Comparison of ENCODE assay signal across 2 cellular contexts in genomic region chr5:39423331-39423751, GRCh38.
TF ChIP-seq lines count a peak whose summit lies in the region.

No MANE protein-coding gene starts in this region.

TF ChIP-seq in HCT116, 20 proteins besides CTCF, POLR2A, EP300 and RAD21:
- no peak for TF ChIP-seq CEBPB (IDR thresholded peaks at IDR 0.05; ENCODE audit: low read depth)

TF ChIP-seq in HepG2, 621 proteins besides CTCF, POLR2A, EP300 and RAD21:
- no peak for TF ChIP-seq ZNF230 (CRISPR knock-in tag; IDR thresholded peaks at IDR 0.05)
- no peak for TF ChIP-seq RNF219 (CRISPR knock-in tag; IDR thresholded peaks at IDR 0.05)
- TF ChIP-seq ZNF362 (CRISPR knock-in tag; IDR thresholded peaks at IDR 0.05; ENCODE audit: borderline replicate concordance), result no peak
- no peak for TF ChIP-seq ZKSCAN1 (IDR thresholded peaks at IDR 0.05; ENCODE audit: low read length)
- no peak for TF ChIP-seq FOSL2 (CRISPR knock-in tag; IDR thresholded peaks at IDR 0.05)
- no peak for TF ChIP-seq RBM39 (IDR thresholded peaks at IDR 0.05; ENCODE audit: low read depth, low read length, poor library complexity, severe bottlenecking)
- TF ChIP-seq PRPF4 (IDR thresholded peaks at IDR 0.05; ENCODE audit: low read depth, low read length, poor library complexity, severe bottlenecking), result no peak
- TF ChIP-seq PATZ1 (CRISPR knock-in tag; IDR thresholded peaks at IDR 0.05), result no peak
